ENCODE assay signal across 1 cellular context in the genomic region with DNA sequence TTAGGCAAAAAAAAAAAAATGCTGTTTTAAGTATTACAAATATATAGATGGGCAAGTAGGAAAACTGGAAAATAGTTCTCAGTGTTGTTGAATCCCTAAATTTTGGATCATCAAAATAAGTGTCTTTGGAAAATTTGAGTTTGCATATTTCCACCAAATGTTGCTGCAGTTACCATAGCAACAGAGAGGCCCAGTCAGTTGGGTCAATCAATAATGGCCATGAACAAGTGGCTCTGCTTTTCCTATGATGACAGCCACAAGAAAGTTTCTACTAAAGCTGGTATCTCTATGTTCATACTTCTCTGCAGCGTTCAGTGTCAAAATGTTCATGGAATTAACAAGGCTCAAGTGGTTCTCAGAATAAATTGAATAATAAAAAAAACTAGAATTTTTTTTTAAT.
TF ChIP-seq lines count a peak whose summit lies in the region.

No MANE protein-coding gene starts in this region.

TF ChIP-seq in K562, 482 proteins besides CTCF, POLR2A, EP300 and RAD21 (continued from another document):
- peak; percentile 84 for TF ChIP-seq RFX1 (IDR thresholded peaks at IDR 0.05)
TF ChIP-seq in K562: peak in this region for 1.
